1 cellular context compared by ENCODE assay signal in the genomic region with DNA sequence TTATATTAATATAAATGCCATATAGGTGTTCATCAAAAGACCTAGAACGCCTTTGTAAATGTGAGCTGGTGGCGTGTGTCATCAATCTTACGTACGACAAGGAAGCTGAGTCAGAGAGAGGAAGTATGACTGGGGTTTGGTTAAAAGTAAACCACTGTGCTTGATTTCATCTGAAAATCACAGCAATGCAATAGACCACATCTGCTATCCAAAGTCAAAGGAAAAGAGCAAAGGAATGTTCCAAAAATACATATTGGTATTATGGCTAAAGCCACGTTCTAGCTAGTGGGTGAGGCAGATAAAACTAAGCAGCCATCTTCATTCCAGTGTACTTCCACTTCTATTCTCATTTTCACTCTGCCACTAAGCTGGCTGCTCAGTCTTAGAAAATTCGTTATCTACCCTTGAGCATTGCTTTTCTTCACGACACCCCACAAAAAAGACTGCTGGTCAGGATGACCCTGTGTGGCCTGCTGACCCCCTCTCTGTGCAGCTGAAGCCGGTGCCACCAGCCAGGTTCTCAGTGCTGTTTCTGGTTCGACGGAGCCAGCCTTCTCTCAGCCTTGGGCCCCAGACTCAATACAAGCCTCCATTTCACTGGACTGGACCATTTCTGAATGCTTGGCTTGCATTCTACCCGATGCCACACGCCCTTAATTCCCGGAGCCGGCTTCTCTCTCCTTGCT.
TF ChIP-seq lines count a peak whose summit lies in the region.

No MANE protein-coding gene starts in this region.

TF ChIP-seq in K562, 482 proteins besides CTCF, POLR2A, EP300 and RAD21 (continued from another document):
- TF ChIP-seq, protein P1, sequence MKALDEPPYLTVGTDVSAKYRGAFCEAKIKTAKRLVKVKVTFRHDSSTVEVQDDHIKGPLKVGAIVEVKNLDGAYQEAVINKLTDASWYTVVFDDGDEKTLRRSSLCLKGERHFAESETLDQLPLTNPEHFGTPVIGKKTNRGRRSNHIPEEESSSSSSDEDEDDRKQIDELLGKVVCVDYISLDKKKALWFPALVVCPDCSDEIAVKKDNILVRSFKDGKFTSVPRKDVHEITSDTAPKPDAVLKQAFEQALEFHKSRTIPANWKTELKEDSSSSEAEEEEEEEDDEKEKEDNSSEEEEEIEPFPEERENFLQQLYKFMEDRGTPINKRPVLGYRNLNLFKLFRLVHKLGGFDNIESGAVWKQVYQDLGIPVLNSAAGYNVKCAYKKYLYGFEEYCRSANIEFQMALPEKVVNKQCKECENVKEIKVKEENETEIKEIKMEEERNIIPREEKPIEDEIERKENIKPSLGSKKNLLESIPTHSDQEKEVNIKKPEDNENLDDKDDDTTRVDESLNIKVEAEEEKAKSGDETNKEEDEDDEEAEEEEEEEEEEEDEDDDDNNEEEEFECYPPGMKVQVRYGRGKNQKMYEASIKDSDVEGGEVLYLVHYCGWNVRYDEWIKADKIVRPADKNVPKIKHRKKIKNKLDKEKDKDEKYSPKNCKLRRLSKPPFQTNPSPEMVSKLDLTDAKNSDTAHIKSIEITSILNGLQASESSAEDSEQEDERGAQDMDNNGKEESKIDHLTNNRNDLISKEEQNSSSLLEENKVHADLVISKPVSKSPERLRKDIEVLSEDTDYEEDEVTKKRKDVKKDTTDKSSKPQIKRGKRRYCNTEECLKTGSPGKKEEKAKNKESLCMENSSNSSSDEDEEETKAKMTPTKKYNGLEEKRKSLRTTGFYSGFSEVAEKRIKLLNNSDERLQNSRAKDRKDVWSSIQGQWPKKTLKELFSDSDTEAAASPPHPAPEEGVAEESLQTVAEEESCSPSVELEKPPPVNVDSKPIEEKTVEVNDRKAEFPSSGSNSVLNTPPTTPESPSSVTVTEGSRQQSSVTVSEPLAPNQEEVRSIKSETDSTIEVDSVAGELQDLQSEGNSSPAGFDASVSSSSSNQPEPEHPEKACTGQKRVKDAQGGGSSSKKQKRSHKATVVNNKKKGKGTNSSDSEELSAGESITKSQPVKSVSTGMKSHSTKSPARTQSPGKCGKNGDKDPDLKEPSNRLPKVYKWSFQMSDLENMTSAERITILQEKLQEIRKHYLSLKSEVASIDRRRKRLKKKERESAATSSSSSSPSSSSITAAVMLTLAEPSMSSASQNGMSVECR (CRISPR knock-in tag; IDR thresholded peaks at IDR 0.05), result no peak
- TF ChIP-seq SMARCC2 (IDR thresholded peaks at IDR 0.05; ENCODE audit: low read depth) (no peak), JUND (IDR thresholded peaks at IDR 0.05; ENCODE audit: borderline replicate concordance, low read depth, low read length) (no peak; the same call in 1 of the 2 replicates), JUND (tag; IDR thresholded peaks at IDR 0.05; ENCODE audit: borderline replicate concordance, low read depth, low read length) (peak; percentile 24; the same call in 1 of the 3 replicates), ZNF140 (CRISPR knock-in tag; IDR thresholded peaks at IDR 0.05) (no peak), CAMTA2 (CRISPR knock-in tag; conservative IDR thresholded peaks at IDR 0.05) (no peak), ZNF57 (CRISPR knock-in tag; IDR thresholded peaks at IDR 0.05) (no peak), MEIS2 (IDR thresholded peaks at IDR 0.05; ENCODE audit: partially characterized antibody) (peak; percentile 73), STAG1 (CRISPR knock-in tag; IDR thresholded peaks at IDR 0.05; ENCODE audit: borderline replicate concordance) (no peak), GTF2A2 (tag; IDR thresholded peaks at IDR 0.05) (no peak), FOSL1 (tag; conservative IDR thresholded peaks at IDR 0.05) (peak; percentile 69), FIP1L1 (IDR thresholded peaks at IDR 0.05; ENCODE audit: low read depth, low read length, poor library complexity, severe bottlenecking) (no peak), NFE2 (IDR thresholded peaks at IDR 0.05; ENCODE audit: low read depth) (0 out of 2 replicates have a peak, but pooled peaks have one; percentile 6), ZNF584 (CRISPR knock-in tag; IDR thresholded peaks at IDR 0.05; ENCODE audit: low read depth) (no peak), MIER1 (IDR thresholded peaks at IDR 0.05; ENCODE audit: low read depth) (no peak), ETV6 (IDR thresholded peaks at IDR 0.05; ENCODE audit: borderline replicate concordance in 1 of 2, low read depth in 2 of 2, low read length in 1 of 2) (peak in 1 of 2 experiments; percentile 36; a peak in 1 of 4 replicates), ETV6 (CRISPR knock-in tag; IDR thresholded peaks at IDR 0.05; ENCODE audit: borderline replicate concordance) (no peak), HMGN3 (IDR thresholded peaks at IDR 0.05; ENCODE audit: borderline replicate concordance, extremely low read depth, insufficient read length, low read depth, low read length) (no peak), EP400 (IDR thresholded peaks at IDR 0.05) (no peak), RCOR1 (IDR thresholded peaks at IDR 0.05; ENCODE audit: borderline replicate concordance in 1 of 2, low read depth in 2 of 2, low read length in 2 of 2) (peak in 1 of 2 experiments; percentile 65; a peak in 2 of 4 replicates), SIN3B (IDR thresholded peaks at IDR 0.05; ENCODE audit: low read depth) (no peak), SPI1 (IDR thresholded peaks at IDR 0.05; ENCODE audit: borderline replicate concordance, low read depth, low read length) (peak; percentile 24; the same call in 1 of the 2 replicates), KDM1A (IDR thresholded peaks at IDR 0.05) (peak; percentile 70 to 74)
- TF ChIP-seq, protein P2, sequence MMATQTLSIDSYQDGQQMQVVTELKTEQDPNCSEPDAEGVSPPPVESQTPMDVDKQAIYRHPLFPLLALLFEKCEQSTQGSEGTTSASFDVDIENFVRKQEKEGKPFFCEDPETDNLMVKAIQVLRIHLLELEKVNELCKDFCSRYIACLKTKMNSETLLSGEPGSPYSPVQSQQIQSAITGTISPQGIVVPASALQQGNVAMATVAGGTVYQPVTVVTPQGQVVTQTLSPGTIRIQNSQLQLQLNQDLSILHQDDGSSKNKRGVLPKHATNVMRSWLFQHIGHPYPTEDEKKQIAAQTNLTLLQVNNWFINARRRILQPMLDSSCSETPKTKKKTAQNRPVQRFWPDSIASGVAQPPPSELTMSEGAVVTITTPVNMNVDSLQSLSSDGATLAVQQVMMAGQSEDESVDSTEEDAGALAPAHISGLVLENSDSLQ (IDR thresholded peaks at IDR 0.05), result peak; percentile 51; the same call in 1 of the 2 replicates
- TF ChIP-seq, protein P3, sequence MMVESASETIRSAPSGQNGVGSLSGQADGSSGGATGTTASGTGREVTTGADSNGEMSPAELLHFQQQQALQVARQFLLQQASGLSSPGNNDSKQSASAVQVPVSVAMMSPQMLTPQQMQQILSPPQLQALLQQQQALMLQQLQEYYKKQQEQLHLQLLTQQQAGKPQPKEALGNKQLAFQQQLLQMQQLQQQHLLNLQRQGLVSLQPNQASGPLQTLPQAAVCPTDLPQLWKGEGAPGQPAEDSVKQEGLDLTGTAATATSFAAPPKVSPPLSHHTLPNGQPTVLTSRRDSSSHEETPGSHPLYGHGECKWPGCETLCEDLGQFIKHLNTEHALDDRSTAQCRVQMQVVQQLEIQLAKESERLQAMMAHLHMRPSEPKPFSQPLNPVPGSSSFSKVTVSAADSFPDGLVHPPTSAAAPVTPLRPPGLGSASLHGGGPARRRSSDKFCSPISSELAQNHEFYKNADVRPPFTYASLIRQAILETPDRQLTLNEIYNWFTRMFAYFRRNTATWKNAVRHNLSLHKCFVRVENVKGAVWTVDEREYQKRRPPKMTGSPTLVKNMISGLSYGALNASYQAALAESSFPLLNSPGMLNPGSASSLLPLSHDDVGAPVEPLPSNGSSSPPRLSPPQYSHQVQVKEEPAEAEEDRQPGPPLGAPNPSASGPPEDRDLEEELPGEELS (CRISPR knock-in tag; IDR thresholded peaks at IDR 0.05; ENCODE audit: borderline replicate concordance), result no peak
- TF ChIP-seq, protein P4, sequence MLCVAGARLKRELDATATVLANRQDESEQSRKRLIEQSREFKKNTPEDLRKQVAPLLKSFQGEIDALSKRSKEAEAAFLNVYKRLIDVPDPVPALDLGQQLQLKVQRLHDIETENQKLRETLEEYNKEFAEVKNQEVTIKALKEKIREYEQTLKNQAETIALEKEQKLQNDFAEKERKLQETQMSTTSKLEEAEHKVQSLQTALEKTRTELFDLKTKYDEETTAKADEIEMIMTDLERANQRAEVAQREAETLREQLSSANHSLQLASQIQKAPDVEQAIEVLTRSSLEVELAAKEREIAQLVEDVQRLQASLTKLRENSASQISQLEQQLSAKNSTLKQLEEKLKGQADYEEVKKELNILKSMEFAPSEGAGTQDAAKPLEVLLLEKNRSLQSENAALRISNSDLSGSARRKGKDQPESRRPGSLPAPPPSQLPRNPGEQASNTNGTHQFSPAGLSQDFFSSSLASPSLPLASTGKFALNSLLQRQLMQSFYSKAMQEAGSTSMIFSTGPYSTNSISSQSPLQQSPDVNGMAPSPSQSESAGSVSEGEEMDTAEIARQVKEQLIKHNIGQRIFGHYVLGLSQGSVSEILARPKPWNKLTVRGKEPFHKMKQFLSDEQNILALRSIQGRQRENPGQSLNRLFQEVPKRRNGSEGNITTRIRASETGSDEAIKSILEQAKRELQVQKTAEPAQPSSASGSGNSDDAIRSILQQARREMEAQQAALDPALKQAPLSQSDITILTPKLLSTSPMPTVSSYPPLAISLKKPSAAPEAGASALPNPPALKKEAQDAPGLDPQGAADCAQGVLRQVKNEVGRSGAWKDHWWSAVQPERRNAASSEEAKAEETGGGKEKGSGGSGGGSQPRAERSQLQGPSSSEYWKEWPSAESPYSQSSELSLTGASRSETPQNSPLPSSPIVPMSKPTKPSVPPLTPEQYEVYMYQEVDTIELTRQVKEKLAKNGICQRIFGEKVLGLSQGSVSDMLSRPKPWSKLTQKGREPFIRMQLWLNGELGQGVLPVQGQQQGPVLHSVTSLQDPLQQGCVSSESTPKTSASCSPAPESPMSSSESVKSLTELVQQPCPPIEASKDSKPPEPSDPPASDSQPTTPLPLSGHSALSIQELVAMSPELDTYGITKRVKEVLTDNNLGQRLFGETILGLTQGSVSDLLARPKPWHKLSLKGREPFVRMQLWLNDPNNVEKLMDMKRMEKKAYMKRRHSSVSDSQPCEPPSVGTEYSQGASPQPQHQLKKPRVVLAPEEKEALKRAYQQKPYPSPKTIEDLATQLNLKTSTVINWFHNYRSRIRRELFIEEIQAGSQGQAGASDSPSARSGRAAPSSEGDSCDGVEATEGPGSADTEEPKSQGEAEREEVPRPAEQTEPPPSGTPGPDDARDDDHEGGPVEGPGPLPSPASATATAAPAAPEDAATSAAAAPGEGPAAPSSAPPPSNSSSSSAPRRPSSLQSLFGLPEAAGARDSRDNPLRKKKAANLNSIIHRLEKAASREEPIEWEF (CRISPR knock-in tag; IDR thresholded peaks at IDR 0.05), result no peak
- TF ChIP-seq, protein P5, sequence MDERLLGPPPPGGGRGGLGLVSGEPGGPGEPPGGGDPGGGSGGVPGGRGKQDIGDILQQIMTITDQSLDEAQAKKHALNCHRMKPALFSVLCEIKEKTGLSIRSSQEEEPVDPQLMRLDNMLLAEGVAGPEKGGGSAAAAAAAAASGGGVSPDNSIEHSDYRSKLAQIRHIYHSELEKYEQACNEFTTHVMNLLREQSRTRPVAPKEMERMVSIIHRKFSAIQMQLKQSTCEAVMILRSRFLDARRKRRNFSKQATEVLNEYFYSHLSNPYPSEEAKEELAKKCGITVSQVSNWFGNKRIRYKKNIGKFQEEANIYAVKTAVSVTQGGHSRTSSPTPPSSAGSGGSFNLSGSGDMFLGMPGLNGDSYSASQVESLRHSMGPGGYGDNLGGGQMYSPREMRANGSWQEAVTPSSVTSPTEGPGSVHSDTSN (CRISPR knock-in tag; IDR thresholded peaks at IDR 0.05; ENCODE audit: low read depth), result no peak
- TF ChIP-seq, protein P5 (tag; conservative IDR thresholded peaks at IDR 0.05; ENCODE audit: low read depth), result peak; percentile 47
- TF ChIP-seq, protein P6, sequence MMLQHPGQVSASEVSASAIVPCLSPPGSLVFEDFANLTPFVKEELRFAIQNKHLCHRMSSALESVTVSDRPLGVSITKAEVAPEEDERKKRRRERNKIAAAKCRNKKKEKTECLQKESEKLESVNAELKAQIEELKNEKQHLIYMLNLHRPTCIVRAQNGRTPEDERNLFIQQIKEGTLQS (IDR thresholded peaks at IDR 0.05), result peak; percentile 51
- TF ChIP-seq, protein P6 (CRISPR knock-in tag; conservative IDR thresholded peaks at IDR 0.05), result no peak
